In the genomic region with DNA sequence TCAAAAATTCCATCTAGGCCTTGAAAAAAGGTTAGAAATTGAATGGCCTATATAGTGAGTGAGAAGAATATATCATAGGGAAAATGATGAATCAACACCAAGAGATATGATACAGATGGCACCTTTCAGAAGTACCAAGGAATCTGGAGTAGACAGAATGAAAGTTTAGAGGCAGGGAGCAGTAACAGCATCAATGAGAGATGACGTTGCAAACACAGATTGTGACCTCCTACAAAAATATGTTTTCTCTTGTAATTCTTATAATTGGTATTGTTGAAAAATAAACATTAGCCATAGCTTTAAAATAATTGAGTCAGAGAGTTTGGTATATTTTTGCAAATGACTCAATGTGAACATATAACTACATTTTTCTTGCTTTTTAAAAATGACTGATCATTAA, we compare ENCODE assay signal across 21 cellular contexts.
A peak's percentile ranks its signal among the peaks of the same experiment; 100 is the strongest.
DNase-seq lines count a peak whose midpoint lies in the region; ATAC-seq, FAIRE-seq and TF ChIP-seq lines count a peak whose summit lies in the region.
"Had no signal": no experiment of that assay in that cellular context is flagged by ENCODE, and none has a peak within 500 bp of the region (broad histone marks: within the 10 kb centered on the region; RNA-seq: fewer than 3 reads in every experiment).

No MANE protein-coding gene starts in this region.

- H3K4me1 ChIP-seq in ACC112 (ENCODE audit: control insufficient read depth, insufficient read depth, low read length, unreplicated experiment) (peaks cover 19% of the 10 kb centered on the region), GM12878 (ENCODE audit: control insufficient read depth, insufficient read depth, low read length) (no peaks in the 10 kb centered on the region)

- H3K36me3 ChIP-seq in ACC112 (ENCODE audit: insufficient read depth, low read length) (no peaks in the 10 kb centered on the region), GM12878 (ENCODE audit: control insufficient read depth in 2 of 2, insufficient read depth in 2 of 2, low read length in 1 of 2) (no peaks in the 10 kb centered on the region)

- H3K79me2 ChIP-seq in ACC112 (ENCODE audit: control insufficient read depth, insufficient read depth, low read length, unreplicated experiment): no peaks in the 10 kb centered on the region
- H3K79me2 ChIP-seq in GM12878 (ENCODE audit: control insufficient read depth, insufficient read depth, low read length): no peaks in the 10 kb centered on the region

- no peaks in the 10 kb centered on the region for H4K20me1 ChIP-seq in GM12878 (ENCODE audit: control insufficient read depth, insufficient read depth)

- no peak overlapping the region for H3K4me2 ChIP-seq in GM12878 (ENCODE audit: control insufficient read depth, insufficient read depth)

- WGBS in GM12878 (ENCODE audit: insufficient coverage, insufficient replicate concordance, low lambda C conversion rate, missing lambda C conversion rate): 0% methylated on average over 1 of the region's 1 CpG

- DNase-seq in HCEC 1CT (peak; percentile 47), GM12878 (ENCODE audit: low read depth, low spot score) (no peak), fibroblast of the aortic adventitia (ENCODE audit: low read depth) (peak; percentile 16), NCI-H2171 (lab: John Stamatoyannopoulos, UW) (no peak), caudate nucleus (lab: John Stamatoyannopoulos, UW) (no peak)
- DNase-seq in activated naive CD4-positive, alpha-beta T cell (lab: John Stamatoyannopoulos, UW): no peak
- DNase-seq: AML-193; CD8-positive, alpha-beta memory T cell; GOT3; Kasumi-1; NCI-H1417; NCI-H187 treated with DMSO at 0.1 percent for 48 hours; NCI-H524; NCI-H774; NK-92 treated with Interleukin-12 subunit alpha and Interleukin-12 subunit beta, amount 100 ng/mL, for 24 hours had no signal

- peak; percentile 27 for FAIRE-seq in GM12878 (lab: Jason Lieb, UNC)

- intact Hi-C loops in GM12878 (cut with micrococcal nuclease; ENCODE audit: unreplicated experiment): no loop called here

- peak overlapping the region; percentile 69 for H3K27ac ChIP-seq in ACC112 (ENCODE audit: low read depth, low read length)
- H3K27ac ChIP-seq in GM12878 (ENCODE audit: control insufficient read depth, insufficient read depth): no peak overlapping the region
- H3K27ac ChIP-seq in caudate nucleus (ENCODE audit: low read depth, low read length): no peak overlapping the region
- H3K27ac ChIP-seq: 22Rv1, C4-2B had no signal

- no peak for TF ChIP-seq POLR2A in GM12878 (IDR thresholded peaks at IDR 0.05; ENCODE audit: low read depth, low read length)

- TF ChIP-seq CTCF in GM12878 (IDR thresholded peaks at IDR 0.05 in 2 of 3, conservative IDR thresholded peaks at IDR 0.05 in 1 of 3; ENCODE audit: control insufficient read depth in 2 of 3, extremely low read depth in 1 of 3, insufficient read depth in 1 of 3, low read depth in 3 of 3, low read length in 3 of 3) (no peak), fibroblast of the aortic adventitia (IDR thresholded peaks at IDR 0.05; ENCODE audit: insufficient read depth, low read length) (no peak)

- H3K4me3 ChIP-seq in ACC112 (ENCODE audit: low read depth, low read length) (no peak overlapping the region), GM12878 (no peak overlapping the region), fibroblast of the aortic adventitia (ENCODE audit: low read depth, low read length) (no peak overlapping the region)

- TF ChIP-seq RAD21 in GM12878 (IDR thresholded peaks at IDR 0.05; ENCODE audit: insufficient read depth, low read depth, low read length): no peak

- H3K9ac ChIP-seq in GM12878 (ENCODE audit: control insufficient read depth, insufficient read depth, low read length): no peak overlapping the region

- no peaks in the 10 kb centered on the region for H3K9me3 ChIP-seq in GM12878 (replicated peaks; ENCODE audit: control insufficient read depth, insufficient read depth, low read length)

- CTCF ChIA-PET in GM12878 (lab: Yijun Ruan, JAX): interaction anchor here (1.2 to 1.5 kb wide), 2 partner anchors 8 to 12 kb away, joined by 3 read pairs; no protein-coding TSS in a partner anchor

- ATAC-seq in GM12878 (no peak), GM19397 (IDR thresholded peaks at IDR 0.05; ENCODE audit: unreplicated experiment) (no peak)
- ATAC-seq: Panc1, SK-N-SH treated with all-trans-retinoic acid at 6 μM for 48 hours had no signal

- RAD21 ChIA-PET in GM12878 (lab: Charles Lee; ENCODE audit: unreplicated experiment): interaction anchor here (1.0 kb wide), 1 partner anchor 856 kb away, joined by 3 read pairs; no protein-coding TSS in a partner anchor

- POLR2A ChIA-PET in GM12878 (lab: Charles Lee): no interaction called here

- no peak for TF ChIP-seq EP300 in GM12878 (IDR thresholded peaks at IDR 0.05; ENCODE audit: borderline replicate concordance in 1 of 2, control insufficient read depth in 1 of 2, low read depth in 2 of 2, low read length in 2 of 2)

- no peaks in the 10 kb centered on the region for H3K27me3 ChIP-seq in ACC112 (ENCODE audit: insufficient read depth, low read length)
- H3K27me3 ChIP-seq in GM12878 (replicated peaks in 1 of 2; ENCODE audit: control insufficient read depth in 2 of 2, insufficient read depth in 2 of 2, low read length in 1 of 2): no peaks in the 10 kb centered on the region

- H2AFZ ChIP-seq in ACC112 (ENCODE audit: low read length, unreplicated experiment): peak overlapping the region; percentile 22
- no peak overlapping the region for H2AFZ ChIP-seq in GM12878 (ENCODE audit: control insufficient read depth, low read depth, low read length)

- in situ Hi-C loops in GM12878 (cut with MboI): no loop called here

- SMC1A ChIA-PET in GM12878 (lab: Charles Lee; ENCODE audit: uncharacterized antibody, unreplicated experiment): interaction anchor here (1.2 to 1.7 kb wide), 2 partner anchors 9 kb away, joined by 4 to 7 read pairs; no protein-coding TSS in a partner anchor

- BruUV-seq in GM12878 (replicated peaks; lab: Mats Ljungman, UMichigan): no TSS peak

TF ChIP-seq in GM12878, 131 proteins besides CTCF, POLR2A, EP300 and RAD21:
- TF ChIP-seq CBX3 (IDR thresholded peaks at IDR 0.05; ENCODE audit: borderline replicate concordance, low read depth): no peak
- TF ChIP-seq BRCA1 (IDR thresholded peaks at IDR 0.05; ENCODE audit: low read depth, low read length): no peak
- no peak for TF ChIP-seq IKZF2 (IDR thresholded peaks at IDR 0.05)
- TF ChIP-seq CBX5 (IDR thresholded peaks at IDR 0.05; ENCODE audit: low read depth): no peak
- TF ChIP-seq, protein P1, sequence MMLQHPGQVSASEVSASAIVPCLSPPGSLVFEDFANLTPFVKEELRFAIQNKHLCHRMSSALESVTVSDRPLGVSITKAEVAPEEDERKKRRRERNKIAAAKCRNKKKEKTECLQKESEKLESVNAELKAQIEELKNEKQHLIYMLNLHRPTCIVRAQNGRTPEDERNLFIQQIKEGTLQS (IDR thresholded peaks at IDR 0.05; ENCODE audit: borderline replicate concordance, extremely low read depth, low read depth, low read length): no peak
- TF ChIP-seq NR2F1 (conservative IDR thresholded peaks at IDR 0.05): no peak
- no peak for TF ChIP-seq SUPT20H (IDR thresholded peaks at IDR 0.05; ENCODE audit: borderline replicate concordance, control insufficient read depth, low read depth, low read length)
- no peak for TF ChIP-seq CHD1 (IDR thresholded peaks at IDR 0.05; ENCODE audit: low read depth, low read length)
- TF ChIP-seq SMC3 (IDR thresholded peaks at IDR 0.05; ENCODE audit: borderline replicate concordance, low read length): no peak
- TF ChIP-seq, protein P2, sequence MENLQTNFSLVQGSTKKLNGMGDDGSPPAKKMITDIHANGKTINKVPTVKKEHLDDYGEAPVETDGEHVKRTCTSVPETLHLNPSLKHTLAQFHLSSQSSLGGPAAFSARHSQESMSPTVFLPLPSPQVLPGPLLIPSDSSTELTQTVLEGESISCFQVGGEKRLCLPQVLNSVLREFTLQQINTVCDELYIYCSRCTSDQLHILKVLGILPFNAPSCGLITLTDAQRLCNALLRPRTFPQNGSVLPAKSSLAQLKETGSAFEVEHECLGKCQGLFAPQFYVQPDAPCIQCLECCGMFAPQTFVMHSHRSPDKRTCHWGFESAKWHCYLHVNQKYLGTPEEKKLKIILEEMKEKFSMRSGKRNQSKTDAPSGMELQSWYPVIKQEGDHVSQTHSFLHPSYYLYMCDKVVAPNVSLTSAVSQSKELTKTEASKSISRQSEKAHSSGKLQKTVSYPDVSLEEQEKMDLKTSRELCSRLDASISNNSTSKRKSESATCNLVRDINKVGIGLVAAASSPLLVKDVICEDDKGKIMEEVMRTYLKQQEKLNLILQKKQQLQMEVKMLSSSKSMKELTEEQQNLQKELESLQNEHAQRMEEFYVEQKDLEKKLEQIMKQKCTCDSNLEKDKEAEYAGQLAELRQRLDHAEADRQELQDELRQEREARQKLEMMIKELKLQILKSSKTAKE (IDR thresholded peaks at IDR 0.05; ENCODE audit: low read depth, poor library complexity, severe bottlenecking): no peak
- TF ChIP-seq NFIC (IDR thresholded peaks at IDR 0.05; ENCODE audit: low read depth, low read length): no peak
- TF ChIP-seq ETV6 (conservative IDR thresholded peaks at IDR 0.05 in 1 of 2, IDR thresholded peaks at IDR 0.05 in 1 of 2; ENCODE audit: borderline replicate concordance in 1 of 2, low read depth in 1 of 2): no peak

Comparison
In these comparisons a context has a peak if more than half of its experiments do, and no peak if none do; other contexts are left out.
1. DNase-seq: peak in HCEC 1CT (single experiment) and fibroblast of the aortic adventitia (single experiment); none in GM12878 (single experiment), NCI-H2171 (single experiment), activated naive CD4-positive, alpha-beta T cell (0 of 4) and caudate nucleus (0 of 61).